Comparison of ENCODE assay signal across 2 cellular contexts in genomic region chr7:117241088-117241487, GRCh38.
TF ChIP-seq lines count a peak whose summit lies in the region.

No MANE protein-coding gene starts in this region.

TF ChIP-seq in IMR-90, 13 proteins besides CTCF, POLR2A, EP300 and RAD21 (continued from another document):
- no peak for TF ChIP-seq ELK1 (IDR thresholded peaks at IDR 0.05; ENCODE audit: borderline replicate concordance, low read depth, low read length)
- no peak for TF ChIP-seq MAZ (IDR thresholded peaks at IDR 0.05; ENCODE audit: borderline replicate concordance, low read depth, low read length)
- no peak for TF ChIP-seq RFX5 (IDR thresholded peaks at IDR 0.05; ENCODE audit: low read depth, low read length)
- no peak for TF ChIP-seq NFE2L2 (IDR thresholded peaks at IDR 0.05; ENCODE audit: low read depth, low read length)
- no peak for TF ChIP-seq USF2 (IDR thresholded peaks at IDR 0.05; ENCODE audit: low read depth, low read length)
- no peak for TF ChIP-seq SMC3 (IDR thresholded peaks at IDR 0.05; ENCODE audit: low read depth, low read length)
TF ChIP-seq in IMR-90: peak in this region for 0.

TF ChIP-seq in GM12878, 131 proteins besides CTCF, POLR2A, EP300 and RAD21 (continued from another document):
- no peak for TF ChIP-seq IRF3 (IDR thresholded peaks at IDR 0.05)
- peak; percentile 70; the same call in 1 of the 2 replicates for TF ChIP-seq ATF2 (IDR thresholded peaks at IDR 0.05; ENCODE audit: low read length)
- TF ChIP-seq REST (IDR thresholded peaks at IDR 0.05; ENCODE audit: low read depth, low read length), result no peak
- no peak for TF ChIP-seq EGR1 (IDR thresholded peaks at IDR 0.05; ENCODE audit: borderline replicate concordance in 1 of 2, low read depth in 2 of 2, low read length in 2 of 2)
- TF ChIP-seq SIN3A (IDR thresholded peaks at IDR 0.05; ENCODE audit: low read depth, low read length), result no peak
- no peak for TF ChIP-seq HDAC2 (IDR thresholded peaks at IDR 0.05)
- no peak for TF ChIP-seq TCF7 (IDR thresholded peaks at IDR 0.05; ENCODE audit: borderline replicate concordance)
- no peak for TF ChIP-seq YBX1 (IDR thresholded peaks at IDR 0.05)
- TF ChIP-seq ZBTB4 (CRISPR knock-in tag; IDR thresholded peaks at IDR 0.05), result no peak
- TF ChIP-seq JUNB (IDR thresholded peaks at IDR 0.05), result peak; percentile 36
- peak; percentile 12 for TF ChIP-seq RELA (IDR thresholded peaks at IDR 0.05; ENCODE audit: borderline replicate concordance, partially characterized antibody)
- TF ChIP-seq PKNOX1 (IDR thresholded peaks at IDR 0.05), result peak; percentile 59
- peak; percentile 59; the same call in 1 of the 2 replicates for TF ChIP-seq NFIC (IDR thresholded peaks at IDR 0.05; ENCODE audit: low read depth, low read length)
- TF ChIP-seq HCFC1 (IDR thresholded peaks at IDR 0.05; ENCODE audit: low read length), result no peak
- peak; percentile 74 for TF ChIP-seq MEF2A (IDR thresholded peaks at IDR 0.05; ENCODE audit: insufficient read depth, low read depth, low read length)
- peak; percentile 71; the same call in 1 of the 2 replicates for TF ChIP-seq ZNF24 (IDR thresholded peaks at IDR 0.05)
